ENCODE assay signal across 15 cellular contexts in genomic region chr4:140141196-140141845, GRCh38. TPM values are rescaled to one million over a fixed set of nuclear protein-coding genes. Genes with fewer than 3 reads are reported as not detected.
DNase-seq lines count a peak whose midpoint lies in the region; ATAC-seq, FAIRE-seq and TF ChIP-seq lines count a peak whose summit lies in the region.
"Had no signal": no experiment of that assay in that cellular context is flagged by ENCODE, and none has a peak within 500 bp of the region (broad histone marks: within the 10 kb centered on the region; RNA-seq: fewer than 3 reads in every experiment).

No MANE protein-coding gene starts in this region.

- DNase-seq in Calu3 (no peak), NCI-H2029 treated with DMSO at 0.1 percent for 48 hours (lab: John Stamatoyannopoulos, UW) (peak; percentile 73), epithelial cell of esophagus (ENCODE audit: low read depth) (peak; percentile 56), pancreas (no peak), right lobe of liver (no peak), T-cell (no peak), COLO829 (ENCODE audit: low spot score) (no peak), coronary artery (ENCODE audit: low spot score) (no peak)
- DNase-seq: amniotic stem cell; DMS 273 treated with DMSO at 0.1 percent for 48 hours; NCI-H526; nucleus accumbens; Peyer's patch; stimulated activated naive CD4-positive, alpha-beta T cell had no signal

- no peak overlapping the region for H3K4me3 Mint-ChIP-seq in Calu3 (ENCODE audit: low read depth, unreplicated experiment)
- no peak overlapping the region for H3K4me3 Mint-ChIP-seq in T-cell

- CTCF ChIA-PET in Calu3 (lab: Charles Lee), result interaction anchor here (1.5 kb wide), 1 partner anchor 9 kb away, joined by 10 read pairs; no protein-coding TSS in a partner anchor
- CTCF ChIA-PET in T-cell (lab: Charles Lee), result no interaction called here

- ATAC-seq in pancreas, result peak; percentile 47 to 68 (median 58)
- no peak for ATAC-seq in right lobe of liver
- no peak for ATAC-seq in T-cell (replicated peaks in 1 of 4)

- H3K9me3 Mint-ChIP-seq in Calu3 (ENCODE audit: low read depth, unreplicated experiment) (no peaks in the 10 kb centered on the region), T-cell (no peaks in the 10 kb centered on the region)
- H3K9me3 Mint-ChIP-seq: activated T-helper 2 cell treated with anti-CD3 and anti-CD28 coated beads, Interferon-gamma antibody, Interleukin-2, Interleukin-4, amounts not matched to agents 10 μg/mL and 5 μg/mL and 100 μg/mL, durations not matched to agents 14 hours and 24 hours and 36 hours had no signal

- FAIRE-seq in pancreas (lab: Jason Lieb, UNC), result no peak

- H3K9me3 ChIP-seq in pancreas (no peaks in the 10 kb centered on the region), right lobe of liver (no peaks in the 10 kb centered on the region)
- H3K9me3 ChIP-seq: Peyer's patch had no signal

- POLR2A ChIA-PET in T-cell (lab: Charles Lee), result no interaction called here

- H3K27me3 ChIP-seq in pancreas (no peaks in the 10 kb centered on the region), right lobe of liver (no peaks in the 10 kb centered on the region)
- H3K27me3 ChIP-seq: Peyer's patch had no signal

- BruUV-seq in Calu3 (replicated peaks; lab: Mats Ljungman, UMichigan), result no TSS peak

- H3K36me3 ChIP-seq in pancreas, result no peaks in the 10 kb centered on the region
- H3K36me3 ChIP-seq in right lobe of liver, result no peaks in the 10 kb centered on the region
- H3K36me3 ChIP-seq: Peyer's patch had no signal

- H3K4me3 ChIP-seq in epithelial cell of esophagus (ENCODE audit: low read length) (no peak overlapping the region), pancreas (no peak overlapping the region), right lobe of liver (no peak overlapping the region), coronary artery (no peak overlapping the region)
- H3K4me3 ChIP-seq: Peyer's patch had no signal

- WGBS in pancreas, 2 donors, result 8 to 14% methylated on average over 4 of the region's 4 CpGs
- WGBS in right lobe of liver (ENCODE audit: insufficient coverage, low coverage, low lambda C conversion rate, missing lambda C conversion rate), result 64% methylated on average over 3 of the region's 4 CpGs

- peaks cover 0 to 29% (median 25%) of the 10 kb centered on the region in 3 donors for H3K4me1 ChIP-seq in pancreas
- H3K4me1 ChIP-seq in right lobe of liver, result peaks cover 0 to 10% (median 3%) of the 10 kb centered on the region in 4 donors

- peak overlapping the region; percentile 50 for H3K27ac Mint-ChIP-seq in Calu3 (ENCODE audit: unreplicated experiment)
- no peak overlapping the region for H3K27ac Mint-ChIP-seq in T-cell
- H3K27ac Mint-ChIP-seq: activated T-helper 2 cell treated with anti-CD3 and anti-CD28 coated beads, Interferon-gamma antibody, Interleukin-2, Interleukin-4, amounts not matched to agents 10 μg/mL and 5 μg/mL and 100 μg/mL, durations not matched to agents 14 hours and 24 hours and 36 hours had no signal

- peaks cover 9% of the 10 kb centered on the region for H3K36me3 Mint-ChIP-seq in Calu3 (ENCODE audit: insufficient read depth, unreplicated experiment)
- no peaks in the 10 kb centered on the region for H3K36me3 Mint-ChIP-seq in T-cell

- no peak for TF ChIP-seq CTCF in Calu3 (IDR thresholded peaks at IDR 0.05; ENCODE audit: unreplicated experiment)
- TF ChIP-seq CTCF in epithelial cell of esophagus (IDR thresholded peaks at IDR 0.05; ENCODE audit: insufficient read depth, low read depth, low read length, missing control alignments), result no peak
- no peak for TF ChIP-seq CTCF in pancreas (IDR thresholded peaks at IDR 0.05)
- TF ChIP-seq CTCF in right lobe of liver (IDR thresholded peaks at IDR 0.05), result no peak
- TF ChIP-seq CTCF in coronary artery (IDR thresholded peaks at IDR 0.05), result no peak

- peak overlapping the region; percentile 23 to 47 (median 41) for H3K27ac ChIP-seq in pancreas
- no peak overlapping the region for H3K27ac ChIP-seq in right lobe of liver
- no peak overlapping the region for H3K27ac ChIP-seq in coronary artery

- no peaks in the 10 kb centered on the region for H3K27me3 Mint-ChIP-seq in Calu3 (ENCODE audit: unreplicated experiment)
- peaks cover 0 to 1% of the 10 kb centered on the region in 2 donors for H3K27me3 Mint-ChIP-seq in T-cell

- H3K4me1 Mint-ChIP-seq in Calu3 (ENCODE audit: low read depth, unreplicated experiment), result peaks cover 38% of the 10 kb centered on the region
- H3K4me1 Mint-ChIP-seq in T-cell, result peaks cover 17 to 32% (median 29%) of the 10 kb centered on the region in 3 donors

- no peak for TF ChIP-seq POLR2A in right lobe of liver (IDR thresholded peaks at IDR 0.05)

- intact Hi-C loops in Calu3 (cut with micrococcal nuclease; ENCODE audit: unreplicated experiment) (no loop called here), pancreas (cut with DNase I) (loop anchor here in 1 of 3 donors (10.0 kb wide), 1 partner anchor 97 kb away; no protein-coding TSS in a partner anchor), right lobe of liver (cut with DNase I) (no loop called here)

RNA-seq across cellular contexts. Expression of gene MAML3, which starts 12.7 kb away (rescaled TPM):
- total RNA-seq in Calu3 (2022) (3.8 and 4.0 TPM in 2 replicates), pancreas (1 to 10 TPM; 5.3 to 8.9 (median 6.5) TPM), right lobe of liver (1 to 10 TPM; 2.6 to 7.8 (median 5.0) TPM), T-cell (1 to 10 TPM; 2.0 to 3.4 (median 2.7) TPM)
- 1 to 10 TPM; 3.8 to 4.0 TPM for polyA plus RNA-seq in pancreas

Comparison
In these comparisons a context has a peak if more than half of its experiments do, and no peak if none do; other contexts are left out.
1. DNase-seq: peak in NCI-H2029 treated with DMSO at 0.1 percent for 48 hours (single experiment) and epithelial cell of esophagus (single experiment); none in Calu3 (single experiment), pancreas (0 of 6), right lobe of liver (0 of 3), T-cell (0 of 34), COLO829 (single experiment) and coronary artery (single experiment).
2. ATAC-seq: peak in pancreas (4 of 4); none in right lobe of liver (0 of 4) and T-cell (0 of 4).
3. H3K27ac ChIP-seq: peak in pancreas (4 of 4); none in right lobe of liver (0 of 3) and coronary artery (0 of 2).